Comparison of ENCODE assay signal across 8 cellular contexts in the genomic region with DNA sequence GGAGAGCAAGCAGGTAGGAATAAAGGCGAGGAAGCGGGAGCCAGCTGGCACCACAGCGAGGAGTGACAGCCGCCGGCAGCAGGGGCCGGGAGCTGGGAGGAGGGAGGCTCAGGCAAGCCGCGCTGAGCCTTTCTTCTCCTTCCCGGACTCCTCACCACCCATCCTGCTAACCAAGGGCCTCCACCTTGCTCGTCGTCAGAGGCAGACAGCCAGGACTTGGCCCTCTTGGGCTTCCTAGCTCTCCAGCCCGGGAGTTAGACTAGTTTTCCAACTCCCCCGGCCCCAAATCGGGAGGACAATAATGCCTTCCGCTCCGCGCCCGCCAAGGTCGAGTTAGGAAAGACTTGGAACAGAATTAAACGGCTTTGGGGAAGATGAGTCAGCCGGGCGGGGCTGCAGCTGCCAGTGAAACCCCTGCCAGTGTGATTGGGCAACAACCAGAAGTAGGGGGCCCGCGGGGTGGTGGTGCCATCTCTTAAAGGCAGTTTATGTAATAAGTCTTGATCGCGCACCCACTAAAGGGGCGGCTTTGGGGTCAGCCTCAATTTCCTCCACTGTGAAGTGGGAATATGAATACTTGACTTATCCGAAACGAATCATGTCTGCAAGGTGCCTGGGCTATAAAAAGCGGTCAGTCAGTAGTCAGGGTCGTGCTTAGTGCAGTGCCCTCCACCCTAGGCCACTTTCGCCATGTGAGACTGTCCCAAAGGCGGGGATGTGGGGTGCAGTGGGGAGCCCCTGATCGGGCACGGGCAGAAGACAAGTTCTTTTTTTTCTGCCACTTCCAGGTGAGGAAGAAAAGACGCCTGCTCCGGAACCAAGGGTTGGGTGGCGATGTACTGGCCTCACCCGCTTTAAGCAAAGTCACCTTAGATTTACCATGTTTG. TPM values are rescaled to one million over a fixed set of nuclear protein-coding genes. Genes with fewer than 3 reads are reported as not detected.
DNase-seq lines count a peak whose midpoint lies in the region; ATAC-seq and TF ChIP-seq lines count a peak whose summit lies in the region.

No MANE protein-coding gene starts in this region.

- peak overlapping the region; percentile 68 for H3K9ac ChIP-seq in mesenchymal stem cell (ENCODE audit: low read length)

- H3K79me1 ChIP-seq in mesenchymal stem cell (replicated peaks; ENCODE audit: low read length, poor library complexity, severe bottlenecking) = no peaks in the 10 kb centered on the region

- peak overlapping the region; percentile 40 to 62 for H3K18ac ChIP-seq in mesenchymal stem cell (ENCODE audit: low read depth in 1 of 2, low read length in 2 of 2)

- peak overlapping the region; percentile 75 for H4K8ac ChIP-seq in mesenchymal stem cell (ENCODE audit: low read length)

- WGBS in ectodermal cell, 2 experiments = 26 to 27% methylated on average over 38 to 39 of the region's 39 CpGs
- 4% methylated on average over 33 of the region's 39 CpGs for WGBS in mesenchymal stem cell

- no peak overlapping the region for H3K27ac ChIP-seq in CD4-positive, alpha-beta memory T cell (ENCODE audit: low read depth, low read length)
- H3K27ac ChIP-seq in ectodermal cell (ENCODE audit: insufficient read depth, low read depth, low read length, poor library complexity, severe bottlenecking) = no peak overlapping the region
- peak overlapping the region; percentile 68 for H3K27ac ChIP-seq in mesenchymal stem cell (ENCODE audit: low read length, poor library complexity, severe bottlenecking)

- no peaks in the 10 kb centered on the region for H3K36me3 ChIP-seq in CD4-positive, alpha-beta memory T cell (ENCODE audit: insufficient read depth, low read length)
- H3K36me3 ChIP-seq in ectodermal cell (ENCODE audit: control insufficient read depth, insufficient read depth, low read length) (no peaks in the 10 kb centered on the region), mesenchymal stem cell (ENCODE audit: control insufficient read depth in 1 of 2, insufficient read depth in 2 of 2, low read depth in 1 of 2, low read length in 2 of 2) (no peaks in the 10 kb centered on the region)

- H2BK5ac ChIP-seq in mesenchymal stem cell (ENCODE audit: low read depth, low read length, poor library complexity, severe bottlenecking) = no peak overlapping the region

- no peaks in the 10 kb centered on the region for H3K4me1 ChIP-seq in CD4-positive, alpha-beta memory T cell (ENCODE audit: insufficient read depth, low read length)
- H3K4me1 ChIP-seq in ectodermal cell (ENCODE audit: control insufficient read depth, insufficient read depth, low read length) (no peaks in the 10 kb centered on the region), mesenchymal stem cell (ENCODE audit: control insufficient read depth, insufficient read depth, low read depth, low read length) (peaks cover 7% of the 10 kb centered on the region)

- no peaks in the 10 kb centered on the region for H3K36me3 Mint-ChIP-seq in CD4-positive, alpha-beta memory T cell
- no peaks in the 10 kb centered on the region for H3K36me3 Mint-ChIP-seq in T-helper 17 cell (ENCODE audit: low read depth)

- H3K4me2 ChIP-seq in mesenchymal stem cell (ENCODE audit: low read length, poor library complexity, severe bottlenecking) = peak overlapping the region; percentile 78

- intact Hi-C loops in CD4-positive, alpha-beta memory T cell (cut with micrococcal nuclease) = no loop called here

- H3K9me3 ChIP-seq in CD4-positive, alpha-beta memory T cell (ENCODE audit: control insufficient read depth in 1 of 2, low read length in 2 of 2) = no peaks in the 10 kb centered on the region
- H3K9me3 ChIP-seq in T-helper 17 cell (ENCODE audit: control insufficient read depth, low read length, poor library complexity, severe bottlenecking) (no peaks in the 10 kb centered on the region), ectodermal cell (ENCODE audit: control insufficient read depth, low read length) (no peaks in the 10 kb centered on the region), mesenchymal stem cell (ENCODE audit: control insufficient read depth, low read length) (no peaks in the 10 kb centered on the region)

- H2BK120ac ChIP-seq in mesenchymal stem cell (ENCODE audit: low read depth, low read length) = peak overlapping the region; percentile 34

- H3K14ac ChIP-seq in mesenchymal stem cell (ENCODE audit: low read length in 2 of 2) = no peak overlapping the region

- POLR2A ChIA-PET in CD4-positive, alpha-beta memory T cell (lab: Charles Lee; ENCODE audit: partially characterized antibody) = interaction anchor here (1.8 kb wide), 1 partner anchor 19 kb away, joined by 5 read pairs; a partner anchor contains a TSS

- CTCF ChIA-PET in CD4-positive, alpha-beta memory T cell (lab: Charles Lee; ENCODE audit: partially characterized antibody) = no interaction called here

- H3K4ac ChIP-seq in mesenchymal stem cell (ENCODE audit: low read depth in 1 of 2, low read length in 2 of 2) = no peak overlapping the region

- TF ChIP-seq EP300 in Ishikawa (IDR thresholded peaks at IDR 0.05; ENCODE audit: borderline replicate concordance) = no peak

- peaks cover 0 to 2% of the 10 kb centered on the region in 2 donors for H3K27me3 Mint-ChIP-seq in CD4-positive, alpha-beta memory T cell
- H3K27me3 Mint-ChIP-seq in T-helper 17 cell = peaks cover 5% of the 10 kb centered on the region

- no peak overlapping the region for H3K23ac ChIP-seq in mesenchymal stem cell (ENCODE audit: low read length in 2 of 2)

- no peaks in the 10 kb centered on the region for H3K27me3 ChIP-seq in CD4-positive, alpha-beta memory T cell (ENCODE audit: insufficient read depth, low read length)
- H3K27me3 ChIP-seq in ectodermal cell (ENCODE audit: control insufficient read depth, insufficient read depth, low read length, poor library complexity, severe bottlenecking) = peaks cover 23% of the 10 kb centered on the region
- peaks cover 0 to 45% of the 10 kb centered on the region in 2 experiments for H3K27me3 ChIP-seq in mesenchymal stem cell (ENCODE audit: control insufficient read depth in 1 of 2, insufficient read depth in 1 of 2, low read length in 2 of 2)

- peaks cover 3 to 21% (median 6%) of the 10 kb centered on the region in 4 donors for H3K4me1 Mint-ChIP-seq in CD4-positive, alpha-beta memory T cell
- H3K4me1 Mint-ChIP-seq in T-helper 17 cell = no peaks in the 10 kb centered on the region

- peak overlapping the region in 1 of 2 donors; percentile 59 for H3K4me3 ChIP-seq in CD4-positive, alpha-beta memory T cell (ENCODE audit: low read length in 2 of 2)
- H3K4me3 ChIP-seq in ectodermal cell (ENCODE audit: insufficient read depth, low read depth, low read length) (peak overlapping the region; percentile 34), mesenchymal stem cell (ENCODE audit: insufficient read depth in 1 of 2, low read depth in 1 of 2, low read length in 2 of 2) (peak overlapping the region; percentile 32 to 72)

- H2BK15ac ChIP-seq in mesenchymal stem cell (ENCODE audit: low read depth, poor library complexity, severe bottlenecking) = peak overlapping the region; percentile 52

- no peak overlapping the region for H2AK5ac ChIP-seq in mesenchymal stem cell (ENCODE audit: low read length, severe bottlenecking)

- peak overlapping the region in 4 of 7 donors; percentile 9 to 78 (median 74) for H3K27ac Mint-ChIP-seq in CD4-positive, alpha-beta memory T cell
- no peak overlapping the region for H3K27ac Mint-ChIP-seq in T-helper 17 cell

- TF ChIP-seq RAD21 in Ishikawa (IDR thresholded peaks at IDR 0.05; ENCODE audit: low read depth) = no peak

- peak overlapping the region in 1 of 2 experiments; percentile 90 for H2BK12ac ChIP-seq in mesenchymal stem cell (ENCODE audit: low read length in 2 of 2)

- peak overlapping the region; percentile 79 to 89 (median 84) for H3K4me3 Mint-ChIP-seq in CD4-positive, alpha-beta memory T cell
- H3K4me3 Mint-ChIP-seq in T-helper 17 cell = peak overlapping the region; percentile 85

- DNase-seq in CD4-positive, alpha-beta memory T cell = peak in 1 of 5 donors; percentile 36
- DNase-seq in T-helper 17 cell (no peak), mesenchymal stem cell (peak; percentile 69), superior temporal gyrus (ENCODE audit: extremely low spot score) (peak; percentile 8)

- ATAC-seq in T-helper 17 cell = no peak
- no peak for ATAC-seq in HG03159 (IDR thresholded peaks at IDR 0.05; ENCODE audit: unreplicated experiment)
- no peak for ATAC-seq in HG02852 (IDR thresholded peaks at IDR 0.05; ENCODE audit: unreplicated experiment)

- peak overlapping the region; percentile 27 for H4K91ac ChIP-seq in mesenchymal stem cell (ENCODE audit: low read length)

- H3K9me3 Mint-ChIP-seq in CD4-positive, alpha-beta memory T cell = no peaks in the 10 kb centered on the region

- H2AFZ ChIP-seq in mesenchymal stem cell (ENCODE audit: low read depth, low read length) = no peak overlapping the region

TF ChIP-seq in Ishikawa, 13 proteins besides CTCF, POLR2A, EP300 and RAD21:
- TF ChIP-seq CEBPB (IDR thresholded peaks at IDR 0.05) (0 out of 2 replicates have a peak, but pooled peaks have one; percentile 14), TEAD4 (IDR thresholded peaks at IDR 0.05) (no peak), EGR1 (IDR thresholded peaks at IDR 0.05) (no peak), YY1 (IDR thresholded peaks at IDR 0.05; ENCODE audit: low read depth) (no peak), TAF1 (IDR thresholded peaks at IDR 0.05; ENCODE audit: low read depth) (no peak), TCF12 (IDR thresholded peaks at IDR 0.05; ENCODE audit: low read depth) (no peak)
TF ChIP-seq in Ishikawa: peak in this region for 1.

RNA-seq across cellular contexts. Expression of a gene that starts 6.7 kb away (rescaled TPM):
- total RNA-seq in CD4-positive, alpha-beta memory T cell = 10 to 100 TPM; 32.6 to 32.8 TPM
- polyA plus RNA-seq in CD4-positive, alpha-beta memory T cell = 100 to 1,000 TPM; 127 to 128 TPM
- total RNA-seq in T-helper 17 cell = 10 to 100 TPM; 41.0 to 43.4 TPM
- polyA plus RNA-seq in ectodermal cell (2013, experiment 1 of 4) = 106 TPM
- 95.0 TPM for polyA plus RNA-seq in ectodermal cell (2013, experiment 2 of 4)
- 89.7 TPM for polyA plus RNA-seq in ectodermal cell (2013, experiment 3 of 4)
- 95.2 TPM for polyA plus RNA-seq in ectodermal cell (2013, experiment 4 of 4)
- 69.4 TPM for polyA plus RNA-seq in mesenchymal stem cell (2013, experiment 1 of 2)
- polyA plus RNA-seq in mesenchymal stem cell (2013, experiment 2 of 2) = 69.8 TPM

RNA-seq across cellular contexts. Expression of a gene that starts 18.2 kb away (rescaled TPM):
- total RNA-seq in CD4-positive, alpha-beta memory T cell = 1 to 10 TPM; 1.2 to 1.7 TPM
- polyA plus RNA-seq in CD4-positive, alpha-beta memory T cell = under 1 TPM in 1 of 2 donors, not detected in 1; 0.47 TPM
- total RNA-seq in T-helper 17 cell = 1 to 10 TPM; 1.5 to 1.6 TPM
- 2.1 TPM for polyA plus RNA-seq in ectodermal cell (2013, experiment 1 of 4)
- polyA plus RNA-seq in ectodermal cell (2013, experiment 2 of 4) = 1.3 TPM
- polyA plus RNA-seq in ectodermal cell (2013, experiment 3 of 4) = 1.6 TPM
- polyA plus RNA-seq in ectodermal cell (2013, experiment 4 of 4) = 2.3 TPM
- polyA plus RNA-seq in mesenchymal stem cell (2013, experiment 1 of 2) = 0.70 TPM
- polyA plus RNA-seq in mesenchymal stem cell (2013, experiment 2 of 2) = 0.79 TPM

RNA-seq across cellular contexts. Expression of a gene that starts 18.4 kb away (rescaled TPM):
- 10 to 100 TPM; 59.1 to 70.4 TPM for total RNA-seq in CD4-positive, alpha-beta memory T cell
- polyA plus RNA-seq in CD4-positive, alpha-beta memory T cell = 10 to 100 TPM; 17.1 to 80.5 TPM
- total RNA-seq in T-helper 17 cell = 10 to 100 TPM; 43.4 to 47.6 TPM
- 113 TPM for polyA plus RNA-seq in ectodermal cell (2013, experiment 1 of 4)
- 127 TPM for polyA plus RNA-seq in ectodermal cell (2013, experiment 2 of 4)
- 85.8 TPM for polyA plus RNA-seq in ectodermal cell (2013, experiment 3 of 4)
- polyA plus RNA-seq in ectodermal cell (2013, experiment 4 of 4) = 98.0 TPM
- polyA plus RNA-seq in mesenchymal stem cell (2013, experiment 1 of 2) = 18.8 TPM
- polyA plus RNA-seq in mesenchymal stem cell (2013, experiment 2 of 2) = 18.6 TPM

Comparison
In these comparisons a context has a peak if more than half of its experiments do, and no peak if none do; other contexts are left out.
1. DNase-seq: peak in mesenchymal stem cell (single experiment) and superior temporal gyrus (single experiment); none in T-helper 17 cell (0 of 3).